ENCODE assay signal across 17 cellular contexts in the genomic region with DNA sequence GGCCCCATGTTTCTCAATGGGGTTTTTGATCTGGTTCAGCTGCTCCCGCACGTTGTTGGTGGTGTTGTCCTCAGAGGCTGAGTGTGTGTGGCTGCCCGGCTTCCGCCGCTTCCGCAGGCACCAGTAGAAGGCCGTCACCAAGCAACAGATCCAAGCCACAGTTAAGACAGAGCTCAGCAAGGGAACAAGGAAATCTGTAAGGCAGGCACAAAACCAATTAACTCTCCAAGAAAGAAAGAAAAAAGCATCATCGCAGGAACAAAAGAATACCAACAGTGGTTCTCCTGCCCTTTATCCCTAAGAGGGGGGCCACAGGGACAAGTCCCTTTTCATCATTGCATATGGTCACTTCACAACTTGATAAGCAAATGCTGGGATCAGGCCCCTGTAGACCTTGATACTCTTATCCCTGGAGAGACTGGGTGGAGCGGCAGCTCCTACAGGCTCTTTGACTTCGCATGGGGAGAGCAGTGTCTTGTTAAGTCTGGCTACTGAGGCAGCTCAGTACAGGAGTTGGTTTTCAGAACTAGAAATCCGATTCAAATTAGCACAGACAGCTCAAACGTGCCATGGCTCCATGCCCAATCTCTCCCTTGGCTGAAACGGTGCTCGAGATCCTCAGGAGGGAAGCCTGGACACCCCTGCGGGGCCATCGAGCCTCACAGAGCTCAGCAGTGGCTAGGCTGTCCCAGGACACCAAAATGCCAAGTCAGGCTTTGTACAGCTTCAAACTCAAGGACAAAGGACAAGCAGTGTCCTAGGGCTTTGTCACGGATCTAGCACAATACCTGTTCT. TPM values are rescaled to one million over a fixed set of nuclear protein-coding genes. Genes with fewer than 3 reads are reported as not detected.
DNase-seq lines count a peak whose midpoint lies in the region; ATAC-seq, FAIRE-seq and TF ChIP-seq lines count a peak whose summit lies in the region.
"Had no signal": no experiment of that assay in that cellular context is flagged by ENCODE, and none has a peak within 500 bp of the region (broad histone marks: within the 10 kb centered on the region; RNA-seq: fewer than 3 reads in every experiment).

No MANE protein-coding gene starts in this region.

- no peak overlapping the region for H3K27ac Mint-ChIP-seq in activated naive CD8-positive, alpha-beta T cell treated with anti-CD3 and anti-CD28 coated beads, Interleukin-2, amount 50 U/mL, for 24 hours
- H3K27ac Mint-ChIP-seq: CD8-positive, alpha-beta T cell had no signal

- H3K9me3 ChIP-seq in pancreas: no peaks in the 10 kb centered on the region
- H3K9me3 ChIP-seq: testis had no signal

- H3K9me3 Mint-ChIP-seq in activated naive CD8-positive, alpha-beta T cell treated with anti-CD3 and anti-CD28 coated beads, Interleukin-2, amount 50 U/mL, for 24 hours: no peaks in the 10 kb centered on the region
- H3K9me3 Mint-ChIP-seq: CD8-positive, alpha-beta T cell; effector memory CD8-positive, alpha-beta T cell had no signal

- peak overlapping the region in 1 of 4 donors; percentile 18 for H3K27ac ChIP-seq in pancreas
- H3K27ac ChIP-seq: 22Rv1, HL-60 had no signal

- H3K36me3 ChIP-seq in pancreas: peaks cover 0 to 65% (median 50%) of the 10 kb centered on the region in 3 donors

- H3K4me3 ChIP-seq in pancreas: no peak overlapping the region
- H3K4me3 ChIP-seq: testis had no signal

- no peak overlapping the region for H3K4me3 Mint-ChIP-seq in activated naive CD8-positive, alpha-beta T cell treated with anti-CD3 and anti-CD28 coated beads, Interleukin-2, amount 50 U/mL, for 24 hours
- H3K4me3 Mint-ChIP-seq: CD8-positive, alpha-beta T cell; effector memory CD8-positive, alpha-beta T cell had no signal

- no peaks in the 10 kb centered on the region for H3K36me3 Mint-ChIP-seq in activated naive CD8-positive, alpha-beta T cell treated with anti-CD3 and anti-CD28 coated beads, Interleukin-2, amount 50 U/mL, for 24 hours (ENCODE audit: low read depth)
- H3K36me3 Mint-ChIP-seq: CD8-positive, alpha-beta T cell had no signal

- ATAC-seq in Right ventricle myocardium inferior (peak; percentile 39), Right ventricle myocardium superior (ENCODE audit: poor library complexity) (peak; percentile 34), pancreas (peak in 3 of 4 donors; percentile 8 to 42 (median 30)), GM21515 (IDR thresholded peaks at IDR 0.05; ENCODE audit: unreplicated experiment) (no peak)
- no peak for ATAC-seq in activated naive CD8-positive, alpha-beta T cell treated with anti-CD3 and anti-CD28 coated beads, Interleukin-2, amount 50 U/mL, for 24 hours
- ATAC-seq: CD8-positive, alpha-beta T cell; effector memory CD8-positive, alpha-beta T cell had no signal

- FAIRE-seq in pancreas (lab: Jason Lieb, UNC): no peak

- DNase-seq in Right ventricle myocardium inferior (ENCODE audit: missing footprints): no peak
- DNase-seq in cardiac septum (ENCODE audit: low spot score): no peak
- DNase-seq in Right ventricle myocardium superior: peak; percentile 59
- no peak for DNase-seq in pancreas
- no peak for DNase-seq in activated naive CD8-positive, alpha-beta T cell treated with anti-CD3 and anti-CD28 coated beads, Interleukin-2, amount 50 U/mL, for 24 hours
- no peak for DNase-seq in NOMO-1 treated with DMSO at 0.1 percent for 48 hours (lab: John Stamatoyannopoulos, UW; ENCODE audit: unreplicated experiment)
- no peak for DNase-seq in central memory CD4-positive, alpha-beta T cell
- DNase-seq: activated naive CD4-positive, alpha-beta T cell treated with anti-CD3 and anti-CD28 coated beads, Interleukin-2, amount 50 U/mL, for 16 hours; CD8-positive, alpha-beta T cell; effector memory CD8-positive, alpha-beta T cell; mammary epithelial cell; NCI-H2227 treated with DMSO at 0.1 percent for 48 hours; T1000; testis had no signal

- intact Hi-C loops in Right ventricle myocardium inferior (cut with DNase I): no loop called here
- intact Hi-C loops in cardiac septum (cut with DNase I): no loop called here
- intact Hi-C loops in Right ventricle myocardium superior (cut with DNase I): no loop called here
- intact Hi-C loops in pancreas (cut with DNase I): no loop called here

- peaks cover 4% of the 10 kb centered on the region for H3K4me1 Mint-ChIP-seq in activated naive CD8-positive, alpha-beta T cell treated with anti-CD3 and anti-CD28 coated beads, Interleukin-2, amount 50 U/mL, for 24 hours

- peaks cover 0 to 10% (median 5%) of the 10 kb centered on the region in 3 donors for H3K4me1 ChIP-seq in pancreas

- no peak for TF ChIP-seq CTCF in pancreas (IDR thresholded peaks at IDR 0.05)

- 61 to 65% methylated on average over 17 of the region's 17 CpGs for WGBS in pancreas, 2 donors

- H3K27me3 ChIP-seq in pancreas: no peaks in the 10 kb centered on the region
- H3K27me3 ChIP-seq: testis had no signal

- H3K27me3 Mint-ChIP-seq in activated naive CD8-positive, alpha-beta T cell treated with anti-CD3 and anti-CD28 coated beads, Interleukin-2, amount 50 U/mL, for 24 hours: peaks cover 2% of the 10 kb centered on the region

RNA-seq across cellular contexts. Expression of gene JAG1, which starts 33.8 kb away (rescaled TPM):
- total RNA-seq in Right ventricle myocardium inferior (24.4 TPM), cardiac septum (42.1 TPM), Right ventricle myocardium superior (22.1 TPM), pancreas (10 to 100 TPM; 22.6 to 60.1 (median 27.4) TPM)
- polyA plus RNA-seq in pancreas: 10 to 100 TPM; 13.9 to 14.6 TPM

Comparison
In these comparisons a context has a peak if more than half of its experiments do, and no peak if none do; other contexts are left out.
1. ATAC-seq: peak in Right ventricle myocardium inferior (single experiment), Right ventricle myocardium superior (single experiment) and pancreas (3 of 4); none in GM21515 (single experiment) and activated naive CD8-positive, alpha-beta T cell treated with anti-CD3 and anti-CD28 coated beads, Interleukin-2, amount 50 U/mL, for 24 hours (single experiment).